1 cellular context compared by ENCODE assay signal in the genomic region with DNA sequence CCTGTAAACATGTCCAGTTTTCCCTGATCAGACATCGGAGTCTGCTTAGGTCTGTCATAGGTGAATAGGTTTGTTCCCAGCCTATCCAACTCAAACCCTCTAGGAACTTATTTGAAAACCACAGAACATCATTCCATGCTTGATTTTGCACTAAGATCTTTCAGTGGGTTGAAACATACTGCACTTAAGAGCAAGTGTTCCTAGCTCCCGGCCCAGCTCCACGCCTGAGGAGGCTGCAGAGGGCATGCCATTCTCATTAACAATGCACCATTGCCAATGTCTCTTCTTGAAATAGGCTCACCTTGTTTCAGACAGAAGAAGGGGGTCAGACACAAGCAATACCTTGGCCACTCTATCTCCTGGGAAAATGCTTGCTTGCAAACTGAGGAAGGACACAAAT.
TF ChIP-seq lines count a peak whose summit lies in the region.

No MANE protein-coding gene starts in this region.

TF ChIP-seq in GM23338, 12 proteins besides CTCF, POLR2A, EP300 and RAD21 (continued from another document):
- TF ChIP-seq EZH2phosphoT487 (IDR thresholded peaks at IDR 0.05; ENCODE audit: unreplicated experiment) (no peak), EZH2 (IDR thresholded peaks at IDR 0.05; ENCODE audit: low read depth, unreplicated experiment) (no peak), JUNB (IDR thresholded peaks at IDR 0.05; ENCODE audit: unreplicated experiment) (no peak), ZNF331 (CRISPR knock-in tag; IDR thresholded peaks at IDR 0.05; ENCODE audit: low read depth) (no peak), STAT1 (IDR thresholded peaks at IDR 0.05; ENCODE audit: unreplicated experiment) (no peak)
- TF ChIP-seq, protein P1, sequence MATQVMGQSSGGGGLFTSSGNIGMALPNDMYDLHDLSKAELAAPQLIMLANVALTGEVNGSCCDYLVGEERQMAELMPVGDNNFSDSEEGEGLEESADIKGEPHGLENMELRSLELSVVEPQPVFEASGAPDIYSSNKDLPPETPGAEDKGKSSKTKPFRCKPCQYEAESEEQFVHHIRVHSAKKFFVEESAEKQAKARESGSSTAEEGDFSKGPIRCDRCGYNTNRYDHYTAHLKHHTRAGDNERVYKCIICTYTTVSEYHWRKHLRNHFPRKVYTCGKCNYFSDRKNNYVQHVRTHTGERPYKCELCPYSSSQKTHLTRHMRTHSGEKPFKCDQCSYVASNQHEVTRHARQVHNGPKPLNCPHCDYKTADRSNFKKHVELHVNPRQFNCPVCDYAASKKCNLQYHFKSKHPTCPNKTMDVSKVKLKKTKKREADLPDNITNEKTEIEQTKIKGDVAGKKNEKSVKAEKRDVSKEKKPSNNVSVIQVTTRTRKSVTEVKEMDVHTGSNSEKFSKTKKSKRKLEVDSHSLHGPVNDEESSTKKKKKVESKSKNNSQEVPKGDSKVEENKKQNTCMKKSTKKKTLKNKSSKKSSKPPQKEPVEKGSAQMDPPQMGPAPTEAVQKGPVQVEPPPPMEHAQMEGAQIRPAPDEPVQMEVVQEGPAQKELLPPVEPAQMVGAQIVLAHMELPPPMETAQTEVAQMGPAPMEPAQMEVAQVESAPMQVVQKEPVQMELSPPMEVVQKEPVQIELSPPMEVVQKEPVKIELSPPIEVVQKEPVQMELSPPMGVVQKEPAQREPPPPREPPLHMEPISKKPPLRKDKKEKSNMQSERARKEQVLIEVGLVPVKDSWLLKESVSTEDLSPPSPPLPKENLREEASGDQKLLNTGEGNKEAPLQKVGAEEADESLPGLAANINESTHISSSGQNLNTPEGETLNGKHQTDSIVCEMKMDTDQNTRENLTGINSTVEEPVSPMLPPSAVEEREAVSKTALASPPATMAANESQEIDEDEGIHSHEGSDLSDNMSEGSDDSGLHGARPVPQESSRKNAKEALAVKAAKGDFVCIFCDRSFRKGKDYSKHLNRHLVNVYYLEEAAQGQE (IDR thresholded peaks at IDR 0.05; ENCODE audit: unreplicated experiment), result no peak
